22 cellular contexts compared by ENCODE assay signal in the genomic region with DNA sequence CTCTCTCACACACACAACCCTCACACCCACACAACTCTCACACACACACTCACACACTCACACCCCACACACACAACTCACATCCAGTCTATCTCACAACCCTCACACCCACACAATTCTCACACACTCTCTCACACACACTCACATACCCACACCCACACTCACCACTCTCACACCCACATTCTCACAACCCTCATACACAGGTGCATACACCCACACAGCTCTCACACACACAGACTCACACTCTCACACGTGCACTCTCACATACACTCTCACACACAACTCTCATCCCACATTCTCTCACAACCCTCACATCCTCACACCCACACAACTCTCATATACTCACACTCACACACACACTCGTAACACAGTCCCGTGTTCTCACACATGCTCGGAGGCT.
A peak's percentile ranks its signal among the peaks of the same experiment; 100 is the strongest.
DNase-seq lines count a peak whose midpoint lies in the region; ATAC-seq, FAIRE-seq and TF ChIP-seq lines count a peak whose summit lies in the region.
"Had no signal": no experiment of that assay in that cellular context is flagged by ENCODE, and none has a peak within 500 bp of the region (broad histone marks: within the 10 kb centered on the region; RNA-seq: fewer than 3 reads in every experiment).

No MANE protein-coding gene starts in this region.

- H3K79me2 ChIP-seq in K562 (ENCODE audit: control insufficient read depth, insufficient read depth, low read length) = no peaks in the 10 kb centered on the region

- H3K27me3 Mint-ChIP-seq in activated naive CD4-positive, alpha-beta T cell treated with anti-CD3 and anti-CD28 coated beads for 36 hours (ENCODE audit: low read depth) = no peaks in the 10 kb centered on the region
- peaks cover 2% of the 10 kb centered on the region for H3K27me3 Mint-ChIP-seq in neural crest cell (ENCODE audit: low read depth)

- H4K20me1 ChIP-seq in K562 (replicated peaks; ENCODE audit: control insufficient read depth, insufficient read depth, low read length) = peaks cover 4% of the 10 kb centered on the region; the same call in 1 of the 2 replicates

- no peak overlapping the region for H2AFZ ChIP-seq in K562 (ENCODE audit: low read depth, low read length)
- H2AFZ ChIP-seq: PC-9 had no signal

- BruUV-seq in K562 (replicated peaks; lab: Mats Ljungman, UMichigan) = no TSS peak

- no peaks in the 10 kb centered on the region for H3K36me3 ChIP-seq in K562 (ENCODE audit: control insufficient read depth, insufficient read depth, low read length)
- H3K36me3 ChIP-seq in pancreas = no peaks in the 10 kb centered on the region
- no peaks in the 10 kb centered on the region for H3K36me3 ChIP-seq in vagina

- H3K9me3 Mint-ChIP-seq in activated naive CD4-positive, alpha-beta T cell treated with anti-CD3 and anti-CD28 coated beads for 36 hours = no peaks in the 10 kb centered on the region
- no peaks in the 10 kb centered on the region for H3K9me3 Mint-ChIP-seq in neural crest cell

- H3K4me2 ChIP-seq in K562 (ENCODE audit: insufficient read depth, low read length) = no peak overlapping the region
- H3K4me2 ChIP-seq: PC-9 had no signal

- H3K4me3 ChIP-seq in K562 (no peak overlapping the region), pancreas (no peak overlapping the region), vagina (no peak overlapping the region)
- H3K4me3 ChIP-seq: PC-9 had no signal

- in situ Hi-C loops in K562 (cut with MboI) = no loop called here

- ATAC-seq in K562 (no peak), pancreas (no peak), HG02970 (IDR thresholded peaks at IDR 0.05; ENCODE audit: low FRiP score, unreplicated experiment) (no peak)
- ATAC-seq: HepG2 had no signal

- no peaks in the 10 kb centered on the region for H3K4me1 Mint-ChIP-seq in activated naive CD4-positive, alpha-beta T cell treated with anti-CD3 and anti-CD28 coated beads for 36 hours (ENCODE audit: low read depth)
- peaks cover 23% of the 10 kb centered on the region for H3K4me1 Mint-ChIP-seq in neural crest cell
- H3K4me1 Mint-ChIP-seq: B cell, CD14-positive monocyte had no signal

- no peak for FAIRE-seq in K562 (lab: Jason Lieb, UNC)
- FAIRE-seq in pancreas (lab: Jason Lieb, UNC) = no peak
- FAIRE-seq: A204.1, HepG2 had no signal

- CTCF ChIA-PET in activated naive CD4-positive, alpha-beta T cell treated with anti-CD3 and anti-CD28 coated beads for 36 hours (lab: Charles Lee) = no interaction called here
- CTCF ChIA-PET in K562 (lab: Yijun Ruan, JAX; ENCODE audit: low intra/inter-chr PET ratio) = no interaction called here

- no peaks in the 10 kb centered on the region for H3K9me1 ChIP-seq in K562 (ENCODE audit: control insufficient read depth, insufficient read depth, low read length)

- TF ChIP-seq EP300 in K562 (IDR thresholded peaks at IDR 0.05; ENCODE audit: low read length) = no peak

- no peak overlapping the region for H3K9ac ChIP-seq in K562 (ENCODE audit: insufficient read depth in 1 of 2, low read depth in 2 of 2, low read length in 2 of 2)

- POLR2A ChIA-PET in K562 (lab: Yijun Ruan, JAX) = interaction anchor here (0.6 kb wide), 1 partner anchor 53 kb away, joined by 3 read pairs; no protein-coding TSS in a partner anchor

- H3K9me3 ChIP-seq in K562 (replicated peaks; ENCODE audit: control insufficient read depth, insufficient read depth, low read depth, low read length) = no peaks in the 10 kb centered on the region
- H3K9me3 ChIP-seq in pancreas = no peaks in the 10 kb centered on the region
- H3K9me3 ChIP-seq in vagina = no peaks in the 10 kb centered on the region

- no peak overlapping the region for H3K27ac ChIP-seq in K562 (ENCODE audit: extremely low read depth, low read depth, low read length)
- no peak overlapping the region for H3K27ac ChIP-seq in pancreas
- no peak overlapping the region for H3K27ac ChIP-seq in vagina
- H3K27ac ChIP-seq: PC-9 had no signal

- no peak for TF ChIP-seq RAD21 in K562 (CRISPR knock-in tag; conservative IDR thresholded peaks at IDR 0.05 in 1 of 2, IDR thresholded peaks at IDR 0.05 in 1 of 2)

- TF ChIP-seq CTCF in K562 (IDR thresholded peaks at IDR 0.05 in 2 of 3, conservative IDR thresholded peaks at IDR 0.05 in 1 of 3; ENCODE audit: insufficient read depth in 2 of 3, low read depth in 1 of 3, low read length in 3 of 3) (no peak), neural crest cell (conservative IDR thresholded peaks at IDR 0.05) (no peak), pancreas (IDR thresholded peaks at IDR 0.05) (no peak), vagina (IDR thresholded peaks at IDR 0.05) (no peak)

- DNase-seq in activated naive CD4-positive, alpha-beta T cell treated with anti-CD3 and anti-CD28 coated beads for 36 hours = no peak
- no peak for DNase-seq in activated naive CD4-positive, alpha-beta T cell treated with anti-CD3 and anti-CD28 coated beads, Interleukin-2, amount 50 U/mL, for 16 hours
- DNase-seq in K562 (ENCODE audit: extremely low read depth in 1 of 4, low spot score in 3 of 4) (no peak), neural crest cell (ENCODE audit: low read depth, low spot score) (no peak), pancreas (no peak), vagina (ENCODE audit: extremely low spot score in 2 of 2) (no peak)
- DNase-seq: H7, KG1, NCI-H1092, NCI-H1436, NCI-H187 treated with DMSO at 0.1 percent for 48 hours, NCI-H2227 treated with DMSO at 0.1 percent for 48 hours, NCI-H510A, NCI-H748 treated with DMSO at 0.1 percent for 48 hours, PC-9, RPMI8226, SHP77 had no signal

- H3K4me3 Mint-ChIP-seq in activated naive CD4-positive, alpha-beta T cell treated with anti-CD3 and anti-CD28 coated beads for 36 hours = no peak overlapping the region
- H3K4me3 Mint-ChIP-seq in neural crest cell = no peak overlapping the region
- H3K4me3 Mint-ChIP-seq: B cell, CD14-positive monocyte had no signal

- peak overlapping the region; percentile 13 for H3K27ac Mint-ChIP-seq in activated naive CD4-positive, alpha-beta T cell treated with anti-CD3 and anti-CD28 coated beads for 36 hours
- peak overlapping the region; percentile 83 for H3K27ac Mint-ChIP-seq in neural crest cell (ENCODE audit: unreplicated experiment)
- H3K27ac Mint-ChIP-seq: B cell had no signal

- TF ChIP-seq POLR2A in K562 (conservative IDR thresholded peaks at IDR 0.05) = no peak
- TF ChIP-seq POLR2A in vagina (IDR thresholded peaks at IDR 0.05) = no peak

- peaks cover 0 to 4% of the 10 kb centered on the region in 2 experiments; a peak in 1 of 5 replicates for H3K4me1 ChIP-seq in K562 (replicated peaks in 1 of 2; ENCODE audit: control insufficient read depth in 2 of 2, insufficient read depth in 2 of 2, low read length in 2 of 2)
- no peaks in the 10 kb centered on the region for H3K4me1 ChIP-seq in pancreas
- no peaks in the 10 kb centered on the region for H3K4me1 ChIP-seq in vagina

- no peaks in the 10 kb centered on the region for H3K36me3 Mint-ChIP-seq in activated naive CD4-positive, alpha-beta T cell treated with anti-CD3 and anti-CD28 coated beads for 36 hours (ENCODE audit: low read depth)
- H3K36me3 Mint-ChIP-seq in neural crest cell (ENCODE audit: low read depth) = no peaks in the 10 kb centered on the region
- H3K36me3 Mint-ChIP-seq: CD14-positive monocyte had no signal

- intact Hi-C loops in activated naive CD4-positive, alpha-beta T cell treated with anti-CD3 and anti-CD28 coated beads for 36 hours (cut with micrococcal nuclease) = no loop called here
- intact Hi-C loops in K562 (cut with micrococcal nuclease) = no loop called here
- intact Hi-C loops in pancreas (cut with DNase I) = no loop called here
- intact Hi-C loops in vagina (cut with DNase I) = loop anchor here (10.0 kb wide), 1 partner anchor 192 kb away; no protein-coding TSS in a partner anchor

- 1% methylated on average over 4 of the region's 4 CpGs for WGBS in K562 (ENCODE audit: insufficient coverage, low coverage, missing lambda C conversion rate)
- 68 to 70% methylated on average over 4 of the region's 4 CpGs for WGBS in pancreas, 2 donors

- H3K27me3 ChIP-seq in K562 (ENCODE audit: control insufficient read depth in 2 of 2, insufficient read depth in 2 of 2, low read length in 2 of 2) (peaks cover 19 to 74% of the 10 kb centered on the region in 2 experiments), pancreas (no peaks in the 10 kb centered on the region), vagina (no peaks in the 10 kb centered on the region)

TF ChIP-seq in K562, 482 proteins besides CTCF, POLR2A, EP300 and RAD21 (continues in another document):
- TF ChIP-seq ZNF232 (CRISPR knock-in tag; IDR thresholded peaks at IDR 0.05) = no peak
- TF ChIP-seq JUND (IDR thresholded peaks at IDR 0.05; ENCODE audit: borderline replicate concordance, low read depth, low read length) = no peak
- no peak for TF ChIP-seq JUND (tag; IDR thresholded peaks at IDR 0.05; ENCODE audit: borderline replicate concordance, low read depth, low read length)
- TF ChIP-seq MYC (IDR thresholded peaks at IDR 0.05; ENCODE audit: low read depth, low read length) = no peak
- TF ChIP-seq MYC (CRISPR knock-in tag; IDR thresholded peaks at IDR 0.05; ENCODE audit: borderline replicate concordance, low read depth) = no peak
- TF ChIP-seq SREBF2 (CRISPR knock-in tag; IDR thresholded peaks at IDR 0.05) = no peak
- TF ChIP-seq, protein P1, sequence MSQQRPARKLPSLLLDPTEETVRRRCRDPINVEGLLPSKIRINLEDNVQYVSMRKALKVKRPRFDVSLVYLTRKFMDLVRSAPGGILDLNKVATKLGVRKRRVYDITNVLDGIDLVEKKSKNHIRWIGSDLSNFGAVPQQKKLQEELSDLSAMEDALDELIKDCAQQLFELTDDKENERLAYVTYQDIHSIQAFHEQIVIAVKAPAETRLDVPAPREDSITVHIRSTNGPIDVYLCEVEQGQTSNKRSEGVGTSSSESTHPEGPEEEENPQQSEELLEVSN (IDR thresholded peaks at IDR 0.05; ENCODE audit: borderline replicate concordance in 1 of 2, extremely low read depth in 1 of 2, insufficient read depth in 1 of 2, insufficient read length in 1 of 2, low read depth in 1 of 2, low read length in 1 of 2, poor library complexity in 1 of 2, severe bottlenecking in 1 of 2) = no peak
- TF ChIP-seq, protein P2, sequence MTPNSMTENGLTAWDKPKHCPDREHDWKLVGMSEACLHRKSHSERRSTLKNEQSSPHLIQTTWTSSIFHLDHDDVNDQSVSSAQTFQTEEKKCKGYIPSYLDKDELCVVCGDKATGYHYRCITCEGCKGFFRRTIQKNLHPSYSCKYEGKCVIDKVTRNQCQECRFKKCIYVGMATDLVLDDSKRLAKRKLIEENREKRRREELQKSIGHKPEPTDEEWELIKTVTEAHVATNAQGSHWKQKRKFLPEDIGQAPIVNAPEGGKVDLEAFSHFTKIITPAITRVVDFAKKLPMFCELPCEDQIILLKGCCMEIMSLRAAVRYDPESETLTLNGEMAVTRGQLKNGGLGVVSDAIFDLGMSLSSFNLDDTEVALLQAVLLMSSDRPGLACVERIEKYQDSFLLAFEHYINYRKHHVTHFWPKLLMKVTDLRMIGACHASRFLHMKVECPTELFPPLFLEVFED (CRISPR knock-in tag; conservative IDR thresholded peaks at IDR 0.05) = peak; percentile 78
